ENCODE assay signal across 1 cellular context in genomic region chr12:111841750-111842555, GRCh38.
A peak's percentile ranks its signal among the peaks of the same experiment; 100 is the strongest.
TF ChIP-seq lines count a peak whose summit lies in the region.

Gene MAPKAPK5 (plus strand): TSS chr12:111842228. CDS start chr12:111842734, 506 bp downstream.

TF ChIP-seq in HepG2, 621 proteins besides CTCF, POLR2A, EP300 and RAD21 (continued from another document and continues in another):
- TF ChIP-seq ZNF724P (CRISPR knock-in tag; IDR thresholded peaks at IDR 0.05; ENCODE audit: borderline replicate concordance) (0 out of 2 replicates have a peak, but pooled peaks have one; percentile 47), ZNF605 (CRISPR knock-in tag; IDR thresholded peaks at IDR 0.05) (no peak), CAMTA2 (CRISPR knock-in tag; IDR thresholded peaks at IDR 0.05; ENCODE audit: borderline replicate concordance) (peak; percentile 52; the same call in 1 of the 2 replicates), ATRX (CRISPR knock-in tag; IDR thresholded peaks at IDR 0.05; ENCODE audit: borderline replicate concordance) (no peak), U2AF2 (IDR thresholded peaks at IDR 0.05; ENCODE audit: low read depth, low read length) (no peak), ZNF280D (CRISPR knock-in tag; IDR thresholded peaks at IDR 0.05) (no peak), BCL3 (CRISPR knock-in tag; IDR thresholded peaks at IDR 0.05) (no peak), ZSCAN9 (CRISPR knock-in tag; IDR thresholded peaks at IDR 0.05; ENCODE audit: borderline replicate concordance) (peak; percentile 67), BATF2 (CRISPR knock-in tag; IDR thresholded peaks at IDR 0.05) (no peak), ZFYVE20 (CRISPR knock-in tag; IDR thresholded peaks at IDR 0.05; ENCODE audit: borderline replicate concordance, low read depth) (no peak), ZBTB34 (CRISPR knock-in tag; IDR thresholded peaks at IDR 0.05) (peak; percentile 28; the same call in 1 of the 2 replicates), PHF20 (CRISPR knock-in tag; IDR thresholded peaks at IDR 0.05) (peak; percentile 99), CCAR2 (optimal IDR thresholded peaks at IDR 0.05; ENCODE audit: low read depth, low read length) (no peak), ZNF33A (CRISPR knock-in tag; IDR thresholded peaks at IDR 0.05; ENCODE audit: borderline replicate concordance) (no peak), FOXK1 (CRISPR knock-in tag; IDR thresholded peaks at IDR 0.05; ENCODE audit: borderline replicate concordance, low read depth) (peak; percentile 93; the same call in 1 of the 2 replicates), FIP1L1 (IDR thresholded peaks at IDR 0.05; ENCODE audit: borderline replicate concordance, insufficient read depth, low read depth, low read length) (no peak), ZBTB37 (CRISPR knock-in tag; IDR thresholded peaks at IDR 0.05) (no peak), ZFX (CRISPR knock-in tag; IDR thresholded peaks at IDR 0.05; ENCODE audit: low read depth) (peak; percentile 97), SMAD3 (CRISPR knock-in tag; IDR thresholded peaks at IDR 0.05) (peak; percentile 78; the same call in 1 of the 2 replicates), TBL1XR1 (IDR thresholded peaks at IDR 0.05; ENCODE audit: borderline replicate concordance, low read length, partially characterized antibody) (peak; percentile 68), ATF4 (CRISPR knock-in tag; IDR thresholded peaks at IDR 0.05) (peak in 1 of 2 experiments; percentile 54; a peak in 1 of 4 replicates), ZSCAN30 (CRISPR knock-in tag; IDR thresholded peaks at IDR 0.05) (no peak), ARID2 (CRISPR knock-in tag; IDR thresholded peaks at IDR 0.05; ENCODE audit: borderline replicate concordance) (0 out of 2 replicates have a peak, but pooled peaks have one; percentile 3), MTF2 (CRISPR knock-in tag; IDR thresholded peaks at IDR 0.05; ENCODE audit: borderline replicate concordance) (peak; percentile 75; the same call in 1 of the 2 replicates), PAWR (CRISPR knock-in tag; IDR thresholded peaks at IDR 0.05; ENCODE audit: borderline replicate concordance) (no peak), GRHL1 (CRISPR knock-in tag; conservative IDR thresholded peaks at IDR 0.05) (no peak), ZNF337 (CRISPR knock-in tag; IDR thresholded peaks at IDR 0.05; ENCODE audit: borderline replicate concordance, low read depth) (no peak), DPF2 (CRISPR knock-in tag; IDR thresholded peaks at IDR 0.05; ENCODE audit: borderline replicate concordance, low read depth) (0 out of 2 replicates have a peak, but pooled peaks have one; percentile 41), TRAFD1 (CRISPR knock-in tag; IDR thresholded peaks at IDR 0.05; ENCODE audit: borderline replicate concordance) (no peak), SAP130 (CRISPR knock-in tag; IDR thresholded peaks at IDR 0.05; ENCODE audit: low read depth) (peak; percentile 93), SMAD9 (CRISPR knock-in tag; IDR thresholded peaks at IDR 0.05) (no peak), ZNF17 (CRISPR knock-in tag; IDR thresholded peaks at IDR 0.05) (no peak), ZNF598 (CRISPR knock-in tag; IDR thresholded peaks at IDR 0.05; ENCODE audit: borderline replicate concordance) (no peak), ZNF274 (CRISPR knock-in tag; IDR thresholded peaks at IDR 0.05) (no peak; the same call in 1 of the 2 replicates), ZNF776 (CRISPR knock-in tag; IDR thresholded peaks at IDR 0.05) (peak; percentile 70), GLI4 (CRISPR knock-in tag; IDR thresholded peaks at IDR 0.05; ENCODE audit: borderline replicate concordance) (no peak), HCFC1 (IDR thresholded peaks at IDR 0.05; ENCODE audit: low read depth, low read length) (peak; percentile 87), HMGXB3 (CRISPR knock-in tag; IDR thresholded peaks at IDR 0.05; ENCODE audit: borderline replicate concordance) (peak; percentile 42), BRF2 (CRISPR knock-in tag; IDR thresholded peaks at IDR 0.05) (peak; percentile 64; the same call in 1 of the 2 replicates), ATF3 (CRISPR knock-in tag; IDR thresholded peaks at IDR 0.05) (peak; percentile 77), SP5 (CRISPR knock-in tag; IDR thresholded peaks at IDR 0.05; ENCODE audit: borderline replicate concordance, low read depth) (no peak), CEBPG (CRISPR knock-in tag; IDR thresholded peaks at IDR 0.05) (peak; percentile 61)
